Comparison of ENCODE assay signal across 2 cellular contexts in the genomic region with DNA sequence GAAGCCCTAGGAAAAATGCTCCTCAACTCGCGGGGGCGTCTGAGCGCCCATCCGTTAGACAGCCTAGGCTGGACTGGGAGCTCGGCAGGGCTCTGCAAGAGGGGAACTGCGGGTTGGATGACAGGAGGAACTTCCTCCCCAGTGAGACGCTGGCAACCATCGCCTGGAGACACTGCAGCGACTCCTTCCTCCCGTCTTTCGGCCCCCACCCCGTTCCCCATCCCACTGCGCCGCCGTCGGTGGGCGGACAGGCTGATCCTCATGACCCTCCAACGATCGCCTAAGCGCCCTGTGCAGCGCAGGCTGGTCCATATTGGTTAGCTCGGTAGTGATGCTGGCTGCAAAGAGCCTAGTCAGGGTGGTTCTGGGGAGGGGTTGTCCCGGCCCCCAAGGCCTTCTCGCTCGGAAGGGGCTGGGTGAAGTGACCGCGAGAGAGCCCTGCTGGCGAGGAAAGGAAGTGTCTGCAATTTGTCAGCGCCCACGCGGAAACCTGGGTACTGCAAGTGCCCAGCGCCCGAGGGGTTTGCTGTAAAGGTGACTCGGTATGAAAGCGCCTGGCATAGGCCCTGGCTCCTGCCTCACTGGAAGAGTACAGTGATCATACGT.
TF ChIP-seq lines count a peak whose summit lies in the region.

No MANE protein-coding gene starts in this region.

TF ChIP-seq in HEK293, 187 proteins besides CTCF, POLR2A, EP300 and RAD21:
- TF ChIP-seq ZNF133 (tag by site-specific recombination; IDR thresholded peaks at IDR 0.05) (no peak), ZIC2 (tag by site-specific recombination; IDR thresholded peaks at IDR 0.05) (0 out of 2 replicates have a peak, but pooled peaks have one; percentile 18), ZBTB8A (tag by site-specific recombination; IDR thresholded peaks at IDR 0.05) (peak; percentile 46; the same call in 1 of the 2 replicates), ZNF223 (tag by site-specific recombination; IDR thresholded peaks at IDR 0.05) (no peak), IKZF3 (tag by site-specific recombination; IDR thresholded peaks at IDR 0.05) (no peak), ZNF341 (tag by site-specific recombination; IDR thresholded peaks at IDR 0.05; ENCODE audit: low read depth) (peak; percentile 28; the same call in 1 of the 2 replicates), ZXDB (tag by site-specific recombination; IDR thresholded peaks at IDR 0.05) (no peak), ZBTB1 (tag by site-specific recombination; IDR thresholded peaks at IDR 0.05) (no peak), GLIS2 (tag by site-specific recombination; IDR thresholded peaks at IDR 0.05) (0 out of 2 replicates have a peak, but pooled peaks have one; percentile 50), ZNF366 (tag by site-specific recombination; conservative IDR thresholded peaks at IDR 0.05) (peak; percentile 59), ZBTB17 (tag by site-specific recombination; IDR thresholded peaks at IDR 0.05) (peak; percentile 87), ZNF335 (tag by site-specific recombination; conservative IDR thresholded peaks at IDR 0.05) (peak; percentile 89), KLF8 (tag by site-specific recombination; IDR thresholded peaks at IDR 0.05) (peak; percentile 32; the same call in 1 of the 2 replicates), ZNF623 (tag by site-specific recombination; IDR thresholded peaks at IDR 0.05) (no peak), EGR2 (tag by site-specific recombination; IDR thresholded peaks at IDR 0.05; ENCODE audit: low read depth) (peak; percentile 68), SP2 (tag by site-specific recombination; IDR thresholded peaks at IDR 0.05) (peak; percentile 33; the same call in 1 of the 2 replicates), ZFHX2 (tag by site-specific recombination; conservative IDR thresholded peaks at IDR 0.05) (peak; percentile 76), SCRT1 (tag by site-specific recombination; IDR thresholded peaks at IDR 0.05; ENCODE audit: borderline replicate concordance) (no peak)
- TF ChIP-seq, protein P1, sequence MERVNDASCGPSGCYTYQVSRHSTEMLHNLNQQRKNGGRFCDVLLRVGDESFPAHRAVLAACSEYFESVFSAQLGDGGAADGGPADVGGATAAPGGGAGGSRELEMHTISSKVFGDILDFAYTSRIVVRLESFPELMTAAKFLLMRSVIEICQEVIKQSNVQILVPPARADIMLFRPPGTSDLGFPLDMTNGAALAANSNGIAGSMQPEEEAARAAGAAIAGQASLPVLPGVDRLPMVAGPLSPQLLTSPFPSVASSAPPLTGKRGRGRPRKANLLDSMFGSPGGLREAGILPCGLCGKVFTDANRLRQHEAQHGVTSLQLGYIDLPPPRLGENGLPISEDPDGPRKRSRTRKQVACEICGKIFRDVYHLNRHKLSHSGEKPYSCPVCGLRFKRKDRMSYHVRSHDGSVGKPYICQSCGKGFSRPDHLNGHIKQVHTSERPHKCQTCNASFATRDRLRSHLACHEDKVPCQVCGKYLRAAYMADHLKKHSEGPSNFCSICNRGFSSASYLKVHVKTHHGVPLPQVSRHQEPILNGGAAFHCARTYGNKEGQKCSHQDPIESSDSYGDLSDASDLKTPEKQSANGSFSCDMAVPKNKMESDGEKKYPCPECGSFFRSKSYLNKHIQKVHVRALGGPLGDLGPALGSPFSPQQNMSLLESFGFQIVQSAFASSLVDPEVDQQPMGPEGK (tag by site-specific recombination; IDR thresholded peaks at IDR 0.05), result peak; percentile 28
- TF ChIP-seq, protein P2, sequence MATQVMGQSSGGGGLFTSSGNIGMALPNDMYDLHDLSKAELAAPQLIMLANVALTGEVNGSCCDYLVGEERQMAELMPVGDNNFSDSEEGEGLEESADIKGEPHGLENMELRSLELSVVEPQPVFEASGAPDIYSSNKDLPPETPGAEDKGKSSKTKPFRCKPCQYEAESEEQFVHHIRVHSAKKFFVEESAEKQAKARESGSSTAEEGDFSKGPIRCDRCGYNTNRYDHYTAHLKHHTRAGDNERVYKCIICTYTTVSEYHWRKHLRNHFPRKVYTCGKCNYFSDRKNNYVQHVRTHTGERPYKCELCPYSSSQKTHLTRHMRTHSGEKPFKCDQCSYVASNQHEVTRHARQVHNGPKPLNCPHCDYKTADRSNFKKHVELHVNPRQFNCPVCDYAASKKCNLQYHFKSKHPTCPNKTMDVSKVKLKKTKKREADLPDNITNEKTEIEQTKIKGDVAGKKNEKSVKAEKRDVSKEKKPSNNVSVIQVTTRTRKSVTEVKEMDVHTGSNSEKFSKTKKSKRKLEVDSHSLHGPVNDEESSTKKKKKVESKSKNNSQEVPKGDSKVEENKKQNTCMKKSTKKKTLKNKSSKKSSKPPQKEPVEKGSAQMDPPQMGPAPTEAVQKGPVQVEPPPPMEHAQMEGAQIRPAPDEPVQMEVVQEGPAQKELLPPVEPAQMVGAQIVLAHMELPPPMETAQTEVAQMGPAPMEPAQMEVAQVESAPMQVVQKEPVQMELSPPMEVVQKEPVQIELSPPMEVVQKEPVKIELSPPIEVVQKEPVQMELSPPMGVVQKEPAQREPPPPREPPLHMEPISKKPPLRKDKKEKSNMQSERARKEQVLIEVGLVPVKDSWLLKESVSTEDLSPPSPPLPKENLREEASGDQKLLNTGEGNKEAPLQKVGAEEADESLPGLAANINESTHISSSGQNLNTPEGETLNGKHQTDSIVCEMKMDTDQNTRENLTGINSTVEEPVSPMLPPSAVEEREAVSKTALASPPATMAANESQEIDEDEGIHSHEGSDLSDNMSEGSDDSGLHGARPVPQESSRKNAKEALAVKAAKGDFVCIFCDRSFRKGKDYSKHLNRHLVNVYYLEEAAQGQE (tag by site-specific recombination; IDR thresholded peaks at IDR 0.05), result 0 out of 2 replicates have a peak, but pooled peaks have one; percentile 9
- TF ChIP-seq, protein P3, sequence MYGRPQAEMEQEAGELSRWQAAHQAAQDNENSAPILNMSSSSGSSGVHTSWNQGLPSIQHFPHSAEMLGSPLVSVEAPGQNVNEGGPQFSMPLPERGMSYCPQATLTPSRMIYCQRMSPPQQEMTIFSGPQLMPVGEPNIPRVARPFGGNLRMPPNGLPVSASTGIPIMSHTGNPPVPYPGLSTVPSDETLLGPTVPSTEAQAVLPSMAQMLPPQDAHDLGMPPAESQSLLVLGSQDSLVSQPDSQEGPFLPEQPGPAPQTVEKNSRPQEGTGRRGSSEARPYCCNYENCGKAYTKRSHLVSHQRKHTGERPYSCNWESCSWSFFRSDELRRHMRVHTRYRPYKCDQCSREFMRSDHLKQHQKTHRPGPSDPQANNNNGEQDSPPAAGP (tag by site-specific recombination; IDR thresholded peaks at IDR 0.05), result peak; percentile 14; the same call in 1 of the 2 replicates
- TF ChIP-seq, protein P4, sequence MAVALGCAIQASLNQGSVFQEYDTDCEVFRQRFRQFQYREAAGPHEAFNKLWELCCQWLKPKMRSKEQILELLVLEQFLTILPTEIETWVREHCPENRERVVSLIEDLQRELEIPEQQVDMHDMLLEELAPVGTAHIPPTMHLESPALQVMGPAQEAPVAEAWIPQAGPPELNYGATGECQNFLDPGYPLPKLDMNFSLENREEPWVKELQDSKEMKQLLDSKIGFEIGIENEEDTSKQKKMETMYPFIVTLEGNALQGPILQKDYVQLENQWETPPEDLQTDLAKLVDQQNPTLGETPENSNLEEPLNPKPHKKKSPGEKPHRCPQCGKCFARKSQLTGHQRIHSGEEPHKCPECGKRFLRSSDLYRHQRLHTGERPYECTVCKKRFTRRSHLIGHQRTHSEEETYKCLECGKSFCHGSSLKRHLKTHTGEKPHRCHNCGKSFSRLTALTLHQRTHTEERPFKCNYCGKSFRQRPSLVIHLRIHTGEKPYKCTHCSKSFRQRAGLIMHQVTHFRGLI (tag by site-specific recombination; IDR thresholded peaks at IDR 0.05), result 0 out of 2 replicates have a peak, but pooled peaks have one; percentile 28

TF ChIP-seq in endothelial cell of umbilical vein, 7 proteins besides CTCF, POLR2A, EP300 and RAD21:
- no peak for TF ChIP-seq MYC (IDR thresholded peaks at IDR 0.05; ENCODE audit: low read depth, low read length)
- TF ChIP-seq JUN (IDR thresholded peaks at IDR 0.05; ENCODE audit: borderline replicate concordance, insufficient read depth, insufficient read length, low read depth), result no peak
- TF ChIP-seq FOS (IDR thresholded peaks at IDR 0.05; ENCODE audit: borderline replicate concordance, insufficient read depth, low read length), result no peak
- TF ChIP-seq POLR2AphosphoS5 (IDR thresholded peaks at IDR 0.05; ENCODE audit: insufficient read depth, low read depth, low read length), result no peak
- TF ChIP-seq, protein P5, sequence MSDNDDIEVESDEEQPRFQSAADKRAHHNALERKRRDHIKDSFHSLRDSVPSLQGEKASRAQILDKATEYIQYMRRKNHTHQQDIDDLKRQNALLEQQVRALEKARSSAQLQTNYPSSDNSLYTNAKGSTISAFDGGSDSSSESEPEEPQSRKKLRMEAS (IDR thresholded peaks at IDR 0.05; ENCODE audit: insufficient read depth, insufficient read length), result no peak
- TF ChIP-seq GATA2 (IDR thresholded peaks at IDR 0.05; ENCODE audit: insufficient read depth, insufficient read length, low read depth, low read length), result no peak
- no peak for TF ChIP-seq EZH2 (IDR thresholded peaks at IDR 0.05; ENCODE audit: borderline replicate concordance, low read depth, low read length, severe bottlenecking)
TF ChIP-seq in endothelial cell of umbilical vein: peak in this region for 0.
